In the genomic region with DNA sequence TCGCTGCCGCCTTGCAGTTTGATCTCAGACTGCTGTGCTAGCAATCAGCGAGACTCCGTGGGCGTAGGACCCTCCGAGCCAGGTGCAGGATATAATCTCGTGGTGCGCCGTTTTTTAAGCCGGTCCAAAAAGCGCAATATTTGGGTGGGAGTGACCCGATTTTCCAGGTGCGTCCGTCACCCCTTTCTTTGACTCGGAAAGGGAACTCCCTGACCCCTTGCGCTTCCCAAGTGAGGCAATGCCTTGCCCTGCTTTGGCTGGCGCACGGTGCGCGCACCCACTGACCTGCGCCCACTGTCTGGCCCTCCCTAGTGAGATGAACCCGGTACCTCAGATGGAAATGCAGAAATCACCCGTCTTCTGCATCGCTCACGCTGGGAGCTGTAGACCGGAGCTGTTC, we compare ENCODE assay signal across 6 cellular contexts. TPM values are rescaled to one million over a fixed set of nuclear protein-coding genes. Genes with fewer than 3 reads are reported as not detected.
A peak's percentile ranks its signal among the peaks of the same experiment; 100 is the strongest.
DNase-seq lines count a peak whose midpoint lies in the region; ATAC-seq, FAIRE-seq and TF ChIP-seq lines count a peak whose summit lies in the region.
"Not testable (repeated sequence)": the region's sequence is repeated elsewhere in the genome, so short reads cannot be mapped to it uniquely, and the experiment has no call there.

No MANE protein-coding gene starts in this region.

- H3K27me3 ChIP-seq in GM23338 (ENCODE audit: insufficient read depth); HUES64 (ENCODE audit: insufficient read depth, low read length); K562 (ENCODE audit: control insufficient read depth in 2 of 2, insufficient read depth in 2 of 2, low read length in 2 of 2); iPS-18a (ENCODE audit: control insufficient read depth, insufficient read depth, low read length); smooth muscle cell (ENCODE audit: low read depth): not testable (repeated sequence)

- not testable (repeated sequence) for DNase-seq in GM23338 (ENCODE audit: low spot score); K562 (ENCODE audit: extremely low read depth in 1 of 4, low spot score in 3 of 4); neural crest cell (ENCODE audit: low read depth, low spot score); smooth muscle cell (lab: John Stamatoyannopoulos, UW; ENCODE audit: unreplicated experiment)

- TSS peak; percentile 90 for BruUV-seq in K562 (replicated peaks; lab: Mats Ljungman, UMichigan)

- CTCF ChIA-PET in K562 (lab: Yijun Ruan, JAX; ENCODE audit: low intra/inter-chr PET ratio): not testable (repeated sequence)

- 0 out of 2 replicates have a peak, but pooled peaks have one; percentile 27 for TF ChIP-seq POLR2A in K562 (conservative IDR thresholded peaks at IDR 0.05)

- intact Hi-C loops in K562 (cut with micrococcal nuclease): not testable (repeated sequence)

- H3K4me3 Mint-ChIP-seq in GM23338: peak overlapping the region; percentile 62
- peak overlapping the region; percentile 56 for H3K4me3 Mint-ChIP-seq in neural crest cell

- not testable (repeated sequence) for H3K27me3 Mint-ChIP-seq in GM23338 (ENCODE audit: insufficient read depth, low read depth, poor library complexity); neural crest cell (ENCODE audit: low read depth)

- H3K4me3 ChIP-seq in GM23338 (peak overlapping the region; percentile 47; the same call in 1 of the 2 replicates), HUES64 (ENCODE audit: low read length) (peak overlapping the region; percentile 23; the same call in 1 of the 2 replicates), iPS-18a (ENCODE audit: low read length) (peak overlapping the region; percentile 27), smooth muscle cell (peak overlapping the region; percentile 40)
- H3K4me3 ChIP-seq in K562: not testable (repeated sequence)

- not testable (repeated sequence) for H3K9ac ChIP-seq in HUES64 (ENCODE audit: low read depth, low read length); K562 (ENCODE audit: insufficient read depth in 1 of 2, low read depth in 2 of 2, low read length in 2 of 2); iPS-18a (ENCODE audit: low read length); smooth muscle cell (ENCODE audit: low read depth)

- 25% methylated on average over 17 of the region's 26 CpGs for WGBS in HUES64
- WGBS in K562 (ENCODE audit: insufficient coverage, low coverage, missing lambda C conversion rate): 86% methylated on average over 4 of the region's 26 CpGs
- WGBS in smooth muscle cell (ENCODE audit: low lambda C conversion rate): 48% methylated on average over 14 of the region's 26 CpGs

- not testable (repeated sequence) for H3K79me2 ChIP-seq in GM23338 (replicated peaks; ENCODE audit: insufficient read depth); K562 (ENCODE audit: control insufficient read depth, insufficient read depth, low read length); smooth muscle cell (ENCODE audit: low read depth)

- H3K4me1 Mint-ChIP-seq in GM23338, neural crest cell: not testable (repeated sequence)

- peak overlapping the region; percentile 66; the same call in 1 of the 2 replicates for H3K4me2 ChIP-seq in GM23338
- not testable (repeated sequence) for H3K4me2 ChIP-seq in K562 (ENCODE audit: insufficient read depth, low read length)
- peak overlapping the region; percentile 73 for H3K4me2 ChIP-seq in smooth muscle cell

- H3K36me3 Mint-ChIP-seq in GM23338 (ENCODE audit: low read depth): not testable (repeated sequence)
- H3K36me3 Mint-ChIP-seq in neural crest cell (ENCODE audit: low read depth): peaks cover 26% of the 10 kb centered on the region

- H2AFZ ChIP-seq in GM23338; smooth muscle cell (ENCODE audit: low read depth): not testable (repeated sequence)
- peak overlapping the region; percentile 84; the same call in 1 of the 2 replicates for H2AFZ ChIP-seq in K562 (ENCODE audit: low read depth, low read length)

- TF ChIP-seq CTCF in GM23338 (conservative IDR thresholded peaks at IDR 0.05; ENCODE audit: low read depth in 2 of 2); K562 (IDR thresholded peaks at IDR 0.05 in 2 of 3, conservative IDR thresholded peaks at IDR 0.05 in 1 of 3; ENCODE audit: insufficient read depth in 2 of 3, low read depth in 1 of 3, low read length in 3 of 3); neural crest cell (conservative IDR thresholded peaks at IDR 0.05); smooth muscle cell (IDR thresholded peaks at IDR 0.05; ENCODE audit: borderline replicate concordance, insufficient read depth, poor library complexity, severe bottlenecking): not testable (repeated sequence)

- not testable (repeated sequence) for H3K9me2 ChIP-seq in GM23338 (ENCODE audit: insufficient read depth)

- H3K36me3 ChIP-seq in GM23338 (ENCODE audit: insufficient read depth); HUES64 (ENCODE audit: insufficient read depth, low read length); K562 (ENCODE audit: control insufficient read depth, insufficient read depth, low read length); iPS-18a (ENCODE audit: control insufficient read depth, low read depth, low read length); smooth muscle cell (ENCODE audit: low read depth): not testable (repeated sequence)

- H4K20me1 ChIP-seq in GM23338 (replicated peaks; ENCODE audit: insufficient read depth); K562 (replicated peaks; ENCODE audit: control insufficient read depth, insufficient read depth, low read length); smooth muscle cell (ENCODE audit: low read depth): not testable (repeated sequence)

- FAIRE-seq in K562 (lab: Jason Lieb, UNC): not testable (repeated sequence)

- POLR2A ChIA-PET in K562 (lab: Yijun Ruan, JAX): not testable (repeated sequence)

- not testable (repeated sequence) for H3F3A ChIP-seq in GM23338 (replicated peaks; ENCODE audit: low read depth); smooth muscle cell (ENCODE audit: low read depth)

- not testable (repeated sequence) for H3K9me1 ChIP-seq in K562 (ENCODE audit: control insufficient read depth, insufficient read depth, low read length)

- TF ChIP-seq RAD21 in K562 (CRISPR knock-in tag; conservative IDR thresholded peaks at IDR 0.05 in 1 of 2, IDR thresholded peaks at IDR 0.05 in 1 of 2): not testable (repeated sequence)

- in situ Hi-C loops in K562 (cut with MboI): not testable (repeated sequence)

- peaks cover 21% of the 10 kb centered on the region; the same call in 2 of the 3 replicates for H3K9me3 Mint-ChIP-seq in GM23338
- H3K9me3 Mint-ChIP-seq in neural crest cell: peaks cover 11% of the 10 kb centered on the region

- not testable (repeated sequence) for H3K4me1 ChIP-seq in GM23338 (ENCODE audit: insufficient read depth); HUES64 (ENCODE audit: insufficient read depth, low read length); iPS-18a (ENCODE audit: control insufficient read depth, low read depth, low read length); smooth muscle cell (ENCODE audit: low read depth)
- peaks cover 0 to 24% of the 10 kb centered on the region in 2 experiments; a peak in 3 of 5 replicates for H3K4me1 ChIP-seq in K562 (replicated peaks in 1 of 2; ENCODE audit: control insufficient read depth in 2 of 2, insufficient read depth in 2 of 2, low read length in 2 of 2)

- not testable (repeated sequence) for TF ChIP-seq EP300 in K562 (IDR thresholded peaks at IDR 0.05; ENCODE audit: low read length)

- H3K27ac Mint-ChIP-seq in GM23338: peak overlapping the region; percentile 85
- peak overlapping the region; percentile 50 for H3K27ac Mint-ChIP-seq in neural crest cell (ENCODE audit: unreplicated experiment)

- H3K27ac ChIP-seq in GM23338 (ENCODE audit: low read depth); HUES64 (ENCODE audit: low read depth, low read length); iPS-18a (ENCODE audit: low read length); smooth muscle cell (ENCODE audit: low read depth): not testable (repeated sequence)
- peak overlapping the region; percentile 50; the same call in 1 of the 3 replicates for H3K27ac ChIP-seq in K562 (ENCODE audit: extremely low read depth, low read depth, low read length)

- not testable (repeated sequence) for ATAC-seq in GM23338, K562

- H3K9me3 ChIP-seq in HUES64 (ENCODE audit: insufficient read depth, low read depth, low read length); K562 (replicated peaks; ENCODE audit: control insufficient read depth, insufficient read depth, low read depth, low read length); iPS-18a (ENCODE audit: control insufficient read depth, low read depth, low read length); smooth muscle cell (replicated peaks; ENCODE audit: low read depth): not testable (repeated sequence)

RNA-seq across cellular contexts. Expression of a gene that starts 58.5 kb away (rescaled TPM):
- total RNA-seq in GM23338 (2014; rRNA removed; shearing (Covaris generic)): 3.8 and 7.3 TPM in 2 replicates
- polyA plus RNA-seq in GM23338 (2016; fragmentation: Nextera tagmentation; extraction: Ambion mirVana) (2.1 and 3.3 TPM in 2 replicates), K562 (2011; rRNA removed) (4.8 and 5.2 TPM in 2 replicates), K562 (2014; fragmentation: Illumina TruSeq; extraction: Trizol) (4.2 and 4.8 TPM in 2 replicates), K562 (2014; fragmentation: Nextera tagmentation; extraction: Ambion mirVana) (1 to 10 TPM in 1 of 2 experiments, under 1 TPM in 1; 0.34 to 1.1 TPM), K562 (2014; rRNA removed) (5.6 and 5.9 TPM in 2 replicates), smooth muscle cell (8.6 and 9.7 TPM in 2 replicates)
- polyA plus RNA-seq in HUES64 (2013, experiment 1 of 2): 2.1 TPM
- 4.0 TPM for polyA plus RNA-seq in HUES64 (2013, experiment 2 of 2)
- total RNA-seq in K562 (2011; cell fraction: chromatin; rRNA removed; ENCODE audit: low replicate concordance): 13.2 and 16.4 TPM in 2 replicates
- 7.0 and 9.2 TPM in 2 replicates for total RNA-seq in K562 (2011; cell fraction: nucleolus; rRNA removed)
- total RNA-seq in K562 (2011; cell fraction: nucleoplasm; rRNA removed): 8.9 and 9.9 TPM in 2 replicates
- total RNA-seq in K562 (2014; rRNA removed) (3.7 and 3.9 TPM in 2 replicates), K562 (2014; rRNA removed; fragmentation: Illumina TruSeq; extraction: Trizol) (4.4 and 4.5 TPM in 2 replicates), K562 (2015; rRNA removed; fragmentation: Illumina TruSeq; extraction: Trizol) (4.7 and 5.3 TPM in 2 replicates), K562 (2021) (6.6 and 7.1 TPM in 2 replicates), neural crest cell (8.1 and 9.1 TPM in 2 replicates), smooth muscle cell (10.5 and 13.4 TPM in 2 replicates)
- polyA plus RNA-seq in K562 (2011; cell fraction: cytosol; rRNA removed): 3.3 and 3.9 TPM in 2 replicates
- 8.8 and 11.3 TPM in 2 replicates for polyA plus RNA-seq in K562 (2011; cell fraction: nucleus; rRNA removed)
- 3.2 and 5.9 TPM in 2 replicates for polyA plus RNA-seq in K562 (2012)
- 3.7 and 5.2 TPM in 2 replicates for polyA minus RNA-seq in K562 (2011; rRNA and poly(A)+ RNA removed)
- polyA minus RNA-seq in K562 (2011; cell fraction: cytosol; rRNA and poly(A)+ RNA removed): 1.8 and 2.4 TPM in 2 replicates
- 5.4 and 9.2 TPM in 2 replicates for polyA minus RNA-seq in K562 (2011; cell fraction: nucleus; rRNA and poly(A)+ RNA removed)
